11 cellular contexts compared by ENCODE assay signal in the genomic region with DNA sequence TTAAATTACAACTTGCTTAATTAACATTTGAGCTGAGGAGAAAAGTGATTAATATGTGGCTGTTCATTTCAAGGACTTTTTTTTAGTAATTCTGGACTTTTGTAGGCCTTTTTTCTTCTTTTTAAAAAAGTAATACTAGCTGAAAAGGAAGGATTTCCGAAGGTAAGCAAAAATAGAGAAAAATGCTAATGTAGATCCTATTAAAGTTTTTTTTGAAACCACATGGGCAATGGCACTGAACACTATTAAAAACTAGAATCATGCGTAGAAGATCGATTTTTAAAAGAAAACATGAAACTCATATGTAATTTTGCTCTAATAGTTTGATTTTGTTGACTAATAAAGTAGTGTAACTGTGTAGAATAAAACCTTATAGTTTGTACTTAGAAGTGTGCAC. TPM values are rescaled to one million over a fixed set of nuclear protein-coding genes. Genes with fewer than 3 reads are reported as not detected.
DNase-seq lines count a peak whose midpoint lies in the region; ATAC-seq and TF ChIP-seq lines count a peak whose summit lies in the region.
"Had no signal": no experiment of that assay in that cellular context is flagged by ENCODE, and none has a peak within 500 bp of the region (broad histone marks: within the 10 kb centered on the region; RNA-seq: fewer than 3 reads in every experiment).

No MANE protein-coding gene starts in this region.

- no peak for ATAC-seq in T-helper 17 cell
- ATAC-seq in HG03175 (IDR thresholded peaks at IDR 0.05; ENCODE audit: unreplicated experiment) = no peak

- H3K27me3 ChIP-seq in fibroblast of lung (ENCODE audit: control insufficient read depth, insufficient read depth, low read length) (no peaks in the 10 kb centered on the region), smooth muscle cell (ENCODE audit: low read depth) (no peaks in the 10 kb centered on the region)

- no peaks in the 10 kb centered on the region for H3K9me3 Mint-ChIP-seq in activated T-cell treated with anti-CD3 and anti-CD28 coated beads, Interleukin-2, amount 50 U/mL, for 24 hours

- no peak overlapping the region for H2AFZ ChIP-seq in fibroblast of lung (ENCODE audit: low read length)
- H2AFZ ChIP-seq in smooth muscle cell (ENCODE audit: low read depth) = no peak overlapping the region

- H3K79me2 ChIP-seq in fibroblast of lung (ENCODE audit: control insufficient read depth, insufficient read depth, low read length) (peaks cover 69% of the 10 kb centered on the region), smooth muscle cell (ENCODE audit: low read depth) (peaks cover 69% of the 10 kb centered on the region)

- no peaks in the 10 kb centered on the region for H4K20me1 ChIP-seq in fibroblast of lung (ENCODE audit: control insufficient read depth, extremely low read depth, insufficient read depth, low read length)
- peaks cover 47% of the 10 kb centered on the region for H4K20me1 ChIP-seq in smooth muscle cell (ENCODE audit: low read depth)

- peaks cover 10% of the 10 kb centered on the region for H3K4me1 ChIP-seq in fibroblast of lung (ENCODE audit: control insufficient read depth, extremely low read depth, insufficient read depth, low read length)
- H3K4me1 ChIP-seq in smooth muscle cell (ENCODE audit: low read depth) = peaks cover 17% of the 10 kb centered on the region

- H3K9ac ChIP-seq in fibroblast of lung (ENCODE audit: insufficient read depth, low read length) (no peak overlapping the region), smooth muscle cell (ENCODE audit: low read depth) (peak overlapping the region; percentile 84)

- H3F3A ChIP-seq in smooth muscle cell (ENCODE audit: low read depth) = peaks cover 43% of the 10 kb centered on the region

- WGBS in smooth muscle cell (ENCODE audit: low lambda C conversion rate) = 62% methylated on average over 3 of the region's 3 CpGs

- no peak for TF ChIP-seq CTCF in fibroblast of lung (conservative IDR thresholded peaks at IDR 0.05 in 1 of 2, IDR thresholded peaks at IDR 0.05 in 1 of 2; ENCODE audit: low read depth in 1 of 2, low read length in 2 of 2)
- TF ChIP-seq CTCF in smooth muscle cell (IDR thresholded peaks at IDR 0.05; ENCODE audit: borderline replicate concordance, insufficient read depth, poor library complexity, severe bottlenecking) = no peak

- H3K36me3 ChIP-seq in fibroblast of lung (ENCODE audit: control insufficient read depth, insufficient read depth, low read length) = no peaks in the 10 kb centered on the region
- H3K36me3 ChIP-seq in smooth muscle cell (ENCODE audit: low read depth) = no peaks in the 10 kb centered on the region

- peak overlapping the region; percentile 63 to 97 (median 73) for H3K4me3 ChIP-seq in fibroblast of lung (replicated peaks in 1 of 4; ENCODE audit: control extremely low read depth in 1 of 4, insufficient read depth in 1 of 4, low read depth in 3 of 4, low read length in 4 of 4)
- H3K4me3 ChIP-seq in smooth muscle cell = peak overlapping the region; percentile 67

- H3K9me3 ChIP-seq in fibroblast of lung (ENCODE audit: control insufficient read depth, insufficient read depth, low read depth, low read length) (no peaks in the 10 kb centered on the region), smooth muscle cell (replicated peaks; ENCODE audit: low read depth) (no peaks in the 10 kb centered on the region), T-helper 17 cell (ENCODE audit: control insufficient read depth, low read length, poor library complexity, severe bottlenecking) (no peaks in the 10 kb centered on the region)

- H3K36me3 Mint-ChIP-seq in activated T-cell treated with anti-CD3 and anti-CD28 coated beads, Interleukin-2, amount 50 U/mL, for 24 hours (ENCODE audit: low read depth) = peaks cover 46% of the 10 kb centered on the region
- no peaks in the 10 kb centered on the region for H3K36me3 Mint-ChIP-seq in T-helper 17 cell (ENCODE audit: low read depth)

- peak overlapping the region; percentile 92 for H3K27ac ChIP-seq in fibroblast of lung (ENCODE audit: insufficient read depth, low read length)
- H3K27ac ChIP-seq in smooth muscle cell (ENCODE audit: low read depth) = peak overlapping the region; percentile 70

- H3K4me1 Mint-ChIP-seq in activated T-cell treated with anti-CD3 and anti-CD28 coated beads, Interleukin-2, amount 50 U/mL, for 24 hours (ENCODE audit: low read depth) = peaks cover 51% of the 10 kb centered on the region
- H3K4me1 Mint-ChIP-seq in T-helper 17 cell = peaks cover 27% of the 10 kb centered on the region

- H3K27me3 Mint-ChIP-seq in activated T-cell treated with anti-CD3 and anti-CD28 coated beads, Interleukin-2, amount 50 U/mL, for 24 hours = no peaks in the 10 kb centered on the region
- no peaks in the 10 kb centered on the region for H3K27me3 Mint-ChIP-seq in T-helper 17 cell

- no peak overlapping the region for H3K27ac Mint-ChIP-seq in activated T-cell treated with anti-CD3 and anti-CD28 coated beads, Interleukin-2, amount 50 U/mL, for 24 hours
- H3K27ac Mint-ChIP-seq in T-helper 17 cell = no peak overlapping the region

- H3K4me3 Mint-ChIP-seq in activated T-cell treated with anti-CD3 and anti-CD28 coated beads, Interleukin-2, amount 50 U/mL, for 24 hours = peak overlapping the region; percentile 89
- H3K4me3 Mint-ChIP-seq in T-helper 17 cell = no peak overlapping the region

- no peak for DNase-seq in activated T-cell treated with anti-CD3 and anti-CD28 coated beads, Interleukin-2, amount 50 U/mL, for 24 hours
- DNase-seq in activated T-cell treated with anti-CD3 and anti-CD28 coated beads, Interleukin-2, amount 50 U/mL, for 1 hour = no peak
- DNase-seq in OCI-M1 (lab: John Stamatoyannopoulos, UW) = peak; percentile 55
- DNase-seq in fibroblast of lung (ENCODE audit: low read depth in 2 of 2) = no peak
- no peak for DNase-seq in smooth muscle cell (lab: John Stamatoyannopoulos, UW; ENCODE audit: unreplicated experiment)
- no peak for DNase-seq in T-helper 17 cell
- DNase-seq in activated naive CD4-positive, alpha-beta T cell treated with anti-CD3 and anti-CD28 coated beads, Interleukin-2, amount 50 U/mL, for 16 hours = no peak
- DNase-seq: AML-193; central memory CD4-positive, alpha-beta T cell; stimulated activated CD8-positive, alpha-beta memory T cell treated with anti-CD3 and anti-CD28 coated beads, Interleukin-4, amount 100 ng/mL, for 48 hours had no signal

- peak overlapping the region; percentile 60 for H3K4me2 ChIP-seq in fibroblast of lung (ENCODE audit: extremely low read depth, insufficient read depth, low read length)
- peak overlapping the region; percentile 88 for H3K4me2 ChIP-seq in smooth muscle cell

RNA-seq across cellular contexts. Expression of a gene that starts 2.4 kb away (rescaled TPM):
- total RNA-seq in fibroblast of lung (22.1 and 31.5 TPM in 2 replicates), smooth muscle cell (15.7 and 16.4 TPM in 2 replicates), T-helper 17 cell (1 to 10 TPM; 2.7 to 3.1 TPM)
- polyA plus RNA-seq in fibroblast of lung (21.1 and 27.3 TPM in 2 replicates), smooth muscle cell (12.0 and 12.4 TPM in 2 replicates)
- polyA plus RNA-seq in fibroblast of lung (2012) = 15.0 and 20.4 TPM in 2 replicates
- 2.5 and 3.5 TPM in 2 replicates for polyA minus RNA-seq in fibroblast of lung (ENCODE audit: low replicate concordance)

RNA-seq across cellular contexts. Expression of a gene that starts 47.6 kb away (rescaled TPM):
- 50.8 and 68.0 TPM in 2 replicates for total RNA-seq in fibroblast of lung
- polyA plus RNA-seq in fibroblast of lung = 41.4 and 61.2 TPM in 2 replicates
- 30.2 and 37.7 TPM in 2 replicates for polyA plus RNA-seq in fibroblast of lung (2012)
- 13.5 and 19.3 TPM in 2 replicates for polyA minus RNA-seq in fibroblast of lung (ENCODE audit: low replicate concordance)
- total RNA-seq in smooth muscle cell = 95.3 and 112 TPM in 2 replicates
- polyA plus RNA-seq in smooth muscle cell = 46.3 and 51.4 TPM in 2 replicates
- total RNA-seq in T-helper 17 cell = under 1 TPM; 0.29 to 0.35 TPM

Comparison
In these comparisons a context has a peak if more than half of its experiments do, and no peak if none do; other contexts are left out.
1. RNA of a gene that starts 47.6 kb away (total RNA-seq): 95.3 to 112 TPM in smooth muscle cell and 50.8 to 68.0 TPM in fibroblast of lung; 0.29 to 0.35 TPM in T-helper 17 cell; every median in the first group is over 10 times any median in the second.